8 cellular contexts compared by ENCODE assay signal in genomic region chr17:32350662-32351418, GRCh38. TPM values are rescaled to one million over a fixed set of nuclear protein-coding genes. Genes with fewer than 3 reads are reported as not detected.
A peak's percentile ranks its signal among the peaks of the same experiment; 100 is the strongest.
DNase-seq lines count a peak whose midpoint lies in the region; ATAC-seq, FAIRE-seq and TF ChIP-seq lines count a peak whose summit lies in the region.

No MANE protein-coding gene starts in this region.

- DNase-seq in SJCRH30: peak; percentile 27 to 64
- DNase-seq in bronchial epithelial cell (ENCODE audit: low read depth): peak; percentile 62
- no peak for DNase-seq in keratinocyte (ENCODE audit: low read depth, low spot score)
- peak; percentile 43 for DNase-seq in stimulated activated CD4-positive, alpha-beta T cell treated with anti-CD3 and anti-CD28 coated beads, Interleukin-1b, Interleukin-23, amount 100 ng/mL, for 48 hours
- no peak for DNase-seq in UCSD-AML1 (lab: John Stamatoyannopoulos, UW; ENCODE audit: unreplicated experiment)

- peaks cover 64% of the 10 kb centered on the region for H3K79me2 ChIP-seq in keratinocyte (ENCODE audit: control insufficient read depth, insufficient read depth, low read length)

- no peak for TF ChIP-seq CTCF in bronchial epithelial cell (IDR thresholded peaks at IDR 0.05; ENCODE audit: insufficient read depth, low read length, severe bottlenecking)
- no peak for TF ChIP-seq CTCF in keratinocyte (optimal IDR thresholded peaks at IDR 0.05 in 1 of 3, IDR thresholded peaks at IDR 0.05 in 1 of 3, conservative IDR thresholded peaks at IDR 0.05 in 1 of 3; ENCODE audit: extremely low read depth in 1 of 3, insufficient read depth in 2 of 3, low read length in 3 of 3)

- peaks cover 47 to 60% (median 51%) of the 10 kb centered on the region in 10 experiments for H3K4me1 ChIP-seq in BLaER1 treated with 17β-estradiol and CSF1 and Interleukin-3, amounts not matched to agents 10 nM and 100 nM
- H3K4me1 ChIP-seq in SJCRH30: peaks cover 11% of the 10 kb centered on the region
- H3K4me1 ChIP-seq in keratinocyte (ENCODE audit: control insufficient read depth, extremely low read depth, insufficient read depth, low read length): peaks cover 29% of the 10 kb centered on the region

- peaks cover 5% of the 10 kb centered on the region for H3K9me1 ChIP-seq in keratinocyte (ENCODE audit: control insufficient read depth, extremely low read depth, insufficient read depth, low read length)

- peaks cover 41 to 46% (median 43%) of the 10 kb centered on the region in 11 experiments for H3K36me3 ChIP-seq in BLaER1 treated with 17β-estradiol and CSF1 and Interleukin-3, amounts not matched to agents 10 nM and 100 nM
- H3K36me3 ChIP-seq in SJCRH30: peaks cover 48% of the 10 kb centered on the region
- peaks cover 6% of the 10 kb centered on the region for H3K36me3 ChIP-seq in bronchial epithelial cell (ENCODE audit: control insufficient read depth, insufficient read depth, low read length)
- peaks cover 16% of the 10 kb centered on the region in 2 experiments for H3K36me3 ChIP-seq in keratinocyte (ENCODE audit: control insufficient read depth in 2 of 2, extremely low read depth in 1 of 2, insufficient read depth in 2 of 2, low read length in 2 of 2)

- peak overlapping the region; percentile 96 to 99 (median 98) for H3K9ac ChIP-seq in BLaER1 treated with 17β-estradiol and CSF1 and Interleukin-3, amounts not matched to agents 10 nM and 100 nM
- H3K9ac ChIP-seq in keratinocyte (ENCODE audit: control insufficient read depth, extremely low read depth, insufficient read depth, low read length): peak overlapping the region; percentile 100

- H4K20me1 ChIP-seq in BLaER1 treated with 17β-estradiol and CSF1 and Interleukin-3, amounts not matched to agents 10 nM and 100 nM: peaks cover 50 to 53% (median 51%) of the 10 kb centered on the region in 11 experiments
- H4K20me1 ChIP-seq in keratinocyte (ENCODE audit: control insufficient read depth, extremely low read depth, insufficient read depth, low read length): peaks cover 35% of the 10 kb centered on the region

- peak overlapping the region; percentile 96 to 99 (median 98) for H3K27ac ChIP-seq in BLaER1 treated with 17β-estradiol and CSF1 and Interleukin-3, amounts not matched to agents 10 nM and 100 nM
- H3K27ac ChIP-seq in SJCRH30: peak overlapping the region; percentile 95
- peak overlapping the region; percentile 100 for H3K27ac ChIP-seq in keratinocyte (ENCODE audit: control insufficient read depth, insufficient read depth, low read length)

- dilution Hi-C loops in keratinocyte (cut with MboI; ENCODE audit: extremely low pct_ligation_motif_present, low sequenced_read_pairs): no loop called here

- ATAC-seq in GM18861 (IDR thresholded peaks at IDR 0.05; ENCODE audit: unreplicated experiment): peak; percentile 12
- ATAC-seq in HG03469 (IDR thresholded peaks at IDR 0.05; ENCODE audit: unreplicated experiment): peak; percentile 26

- H3K9me3 ChIP-seq in BLaER1 treated with 17β-estradiol and CSF1 and Interleukin-3, amounts not matched to agents 10 nM and 100 nM (replicated peaks in 1 of 11): no peaks in the 10 kb centered on the region
- H3K9me3 ChIP-seq in SJCRH30 (replicated peaks) (no peaks in the 10 kb centered on the region), keratinocyte (ENCODE audit: control insufficient read depth, low read depth, low read length) (no peaks in the 10 kb centered on the region)

- H2AFZ ChIP-seq in keratinocyte (ENCODE audit: control insufficient read depth, low read length): peak overlapping the region; percentile 80

- peak overlapping the region; percentile 75 to 91 (median 82) for H3K4me3 ChIP-seq in BLaER1 treated with 17β-estradiol and CSF1 and Interleukin-3, amounts not matched to agents 10 nM and 100 nM
- H3K4me3 ChIP-seq in SJCRH30: peak overlapping the region; percentile 89
- H3K4me3 ChIP-seq in bronchial epithelial cell (ENCODE audit: low read depth, low read length): peak overlapping the region; percentile 84
- H3K4me3 ChIP-seq in keratinocyte (ENCODE audit: control insufficient read depth in 2 of 3, extremely low read depth in 1 of 3, insufficient read depth in 2 of 3, low read depth in 1 of 3, low read length in 3 of 3): peak overlapping the region; percentile 72 to 100 (median 100)

- H3K27me3 ChIP-seq in BLaER1 treated with 17β-estradiol and CSF1 and Interleukin-3, amounts not matched to agents 10 nM and 100 nM: no peaks in the 10 kb centered on the region
- H3K27me3 ChIP-seq in SJCRH30 (no peaks in the 10 kb centered on the region), bronchial epithelial cell (ENCODE audit: control insufficient read depth, insufficient read depth, low read length) (no peaks in the 10 kb centered on the region), keratinocyte (ENCODE audit: control insufficient read depth, extremely low read depth, insufficient read depth, low read length) (no peaks in the 10 kb centered on the region)

- H3K4me2 ChIP-seq in BLaER1 treated with 17β-estradiol and CSF1 and Interleukin-3, amounts not matched to agents 10 nM and 100 nM: peak overlapping the region; percentile 76 to 96 (median 92); a peak in 20 of 22 replicates
- H3K4me2 ChIP-seq in keratinocyte (ENCODE audit: control insufficient read depth, extremely low read depth, insufficient read depth, low read depth, low read length): peak overlapping the region; percentile 94

- FAIRE-seq in bronchial epithelial cell (lab: Jason Lieb, UNC): no peak
- no peak for FAIRE-seq in keratinocyte (lab: Jason Lieb, UNC)

RNA-seq across cellular contexts. Expression of gene ZNF207, which starts 0.9 kb away (rescaled TPM):
- total RNA-seq in SJCRH30 (2014; rRNA removed; shearing (Covaris generic)): 319 and 332 TPM in 2 replicates
- 58.7 and 64.1 TPM in 2 replicates for total RNA-seq in bronchial epithelial cell
- 158 to 232 TPM (median 172 TPM) in 3 replicates for polyA plus RNA-seq in keratinocyte
- 68.6 TPM for polyA plus RNA-seq in keratinocyte (2011; ENCODE audit: low read depth)
- polyA plus RNA-seq in keratinocyte (2011; cell fraction: cytosol; rRNA removed): 141 and 227 TPM in 2 replicates
- polyA plus RNA-seq in keratinocyte (2011; cell fraction: nucleus; rRNA removed): 244 and 281 TPM in 2 replicates
- polyA plus RNA-seq in keratinocyte (2012; ENCODE audit: low replicate concordance): 129 and 131 TPM in 2 replicates
- 134 to 279 TPM (median 254 TPM) in 3 replicates for polyA minus RNA-seq in keratinocyte
- polyA minus RNA-seq in keratinocyte (2011; cell fraction: cytosol; rRNA and poly(A)+ RNA removed): 94.4 TPM
- 99.3 and 156 TPM in 2 replicates for polyA minus RNA-seq in keratinocyte (2011; cell fraction: nucleus; rRNA and poly(A)+ RNA removed)

RNA-seq across cellular contexts. Expression of gene C17orf75, which starts 8.9 kb away (rescaled TPM):
- 35.5 and 39.8 TPM in 2 replicates for total RNA-seq in SJCRH30 (2014; rRNA removed; shearing (Covaris generic))
- 16.8 and 28.0 TPM in 2 replicates for total RNA-seq in bronchial epithelial cell
- polyA plus RNA-seq in keratinocyte: 12.1 to 18.7 TPM (median 14.7 TPM) in 3 replicates
- 6.1 TPM for polyA plus RNA-seq in keratinocyte (2011; ENCODE audit: low read depth)
- 11.5 and 18.1 TPM in 2 replicates for polyA plus RNA-seq in keratinocyte (2011; cell fraction: cytosol; rRNA removed)
- polyA plus RNA-seq in keratinocyte (2011; cell fraction: nucleus; rRNA removed): 17.7 and 20.6 TPM in 2 replicates
- 15.2 and 16.2 TPM in 2 replicates for polyA plus RNA-seq in keratinocyte (2012; ENCODE audit: low replicate concordance)
- polyA minus RNA-seq in keratinocyte: 1.8 to 10.0 TPM (median 7.6 TPM) in 3 replicates
- 6.1 TPM for polyA minus RNA-seq in keratinocyte (2011; cell fraction: cytosol; rRNA and poly(A)+ RNA removed)
- 4.1 and 4.8 TPM in 2 replicates for polyA minus RNA-seq in keratinocyte (2011; cell fraction: nucleus; rRNA and poly(A)+ RNA removed)

Comparison
In these comparisons a context has a peak if more than half of its experiments do, and no peak if none do; other contexts are left out.
1. DNase-seq: peak in SJCRH30 (2 of 2), bronchial epithelial cell (single experiment) and stimulated activated CD4-positive, alpha-beta T cell treated with anti-CD3 and anti-CD28 coated beads, Interleukin-1b, Interleukin-23, amount 100 ng/mL, for 48 hours (single experiment); none in keratinocyte (single experiment) and UCSD-AML1 (single experiment).
2. Peak in every context shown above with its lines, with median percentiles within 50 percentile points of each other: H3K27ac ChIP-seq and H3K4me3 ChIP-seq.